In genomic region chr3:120300971-120301370, GRCh38 we compare ENCODE assay signal across 25 cellular contexts. TPM values are rescaled to one million over a fixed set of nuclear protein-coding genes. Genes with fewer than 3 reads are reported as not detected.
"Had no signal": no experiment of that assay in that cellular context is flagged by ENCODE, and none has a peak within 500 bp of the region (broad histone marks: within the 10 kb centered on the region; RNA-seq: fewer than 3 reads in every experiment).

No MANE protein-coding gene starts in this region.

- H3K27ac ChIP-seq: epithelial cell of prostate, neural progenitor cell, parathyroid adenoma, prostate gland, right atrium auricular region, skin epidermis, spleen, suprapubic skin, transverse colon, upper lobe of right lung, vagina had no signal

- H3K4me3 Mint-ChIP-seq: endodermal cell; immature natural killer cell; naive thymus-derived CD4-positive, alpha-beta T cell; nephron; neural progenitor cell; stimulated activated naive B cell treated with anti-CD40 and anti-IgM and Interleukin-4, amounts not matched to agents 10 μg/mL and 1 μg/mL and 100 μg/mL, for 72 hours; stimulated activated naive CD8-positive, alpha-beta T cell treated with anti-CD3 and anti-CD28 coated beads, Interleukin-15, amount 100 ng/mL, for 72 hours had no signal

- H3K36me3 ChIP-seq: neural progenitor cell, prostate gland, right atrium auricular region, spleen, suprapubic skin, transverse colon, upper lobe of right lung, vagina had no signal

- H3K4me2 ChIP-seq: neural progenitor cell had no signal

- H3K4me1 ChIP-seq: parathyroid adenoma, prostate gland, spleen, transverse colon had no signal

- H3K9me3 Mint-ChIP-seq: endodermal cell; immature natural killer cell; nephron; neural progenitor cell; stimulated activated naive B cell treated with anti-CD40 and anti-IgM and Interleukin-4, amounts not matched to agents 10 μg/mL and 1 μg/mL and 100 μg/mL, for 72 hours; stimulated activated naive CD8-positive, alpha-beta T cell treated with anti-CD3 and anti-CD28 coated beads, Interleukin-15, amount 100 ng/mL, for 72 hours had no signal

- H3K27ac Mint-ChIP-seq: endodermal cell; immature natural killer cell; naive thymus-derived CD4-positive, alpha-beta T cell; neural progenitor cell; stimulated activated naive B cell treated with anti-CD40 and anti-IgM and Interleukin-4, amounts not matched to agents 10 μg/mL and 1 μg/mL and 100 μg/mL, for 72 hours; stimulated activated naive CD8-positive, alpha-beta T cell treated with anti-CD3 and anti-CD28 coated beads, Interleukin-15, amount 100 ng/mL, for 72 hours had no signal

- H2AFZ ChIP-seq: parathyroid adenoma had no signal

- H3K27me3 ChIP-seq: neural progenitor cell, right atrium auricular region, spleen, suprapubic skin, transverse colon, upper lobe of right lung, vagina had no signal

- H3K9ac ChIP-seq: neural progenitor cell, parathyroid adenoma had no signal

- H3K36me3 Mint-ChIP-seq: immature natural killer cell; neural progenitor cell; stimulated activated naive B cell treated with anti-CD40 and anti-IgM and Interleukin-4, amounts not matched to agents 10 μg/mL and 1 μg/mL and 100 μg/mL, for 72 hours had no signal

- ATAC-seq: esophagus mucosa; naive thymus-derived CD4-positive, alpha-beta T cell; stimulated activated naive B cell treated with anti-CD40 and anti-IgM and Interleukin-4, amounts not matched to agents 10 μg/mL and 1 μg/mL and 100 μg/mL, for 72 hours; stimulated activated naive CD8-positive, alpha-beta T cell treated with anti-CD3 and anti-CD28 coated beads, Interleukin-15, amount 100 ng/mL, for 72 hours; upper lobe of right lung had no signal

- H3K79me2 ChIP-seq: parathyroid adenoma had no signal

- H3K9me3 ChIP-seq: prostate gland, right atrium auricular region, spleen, suprapubic skin, transverse colon, upper lobe of right lung, vagina had no signal

- H3K4me1 Mint-ChIP-seq: endodermal cell; immature natural killer cell; naive thymus-derived CD4-positive, alpha-beta T cell; nephron; stimulated activated naive B cell treated with anti-CD40 and anti-IgM and Interleukin-4, amounts not matched to agents 10 μg/mL and 1 μg/mL and 100 μg/mL, for 72 hours; stimulated activated naive CD8-positive, alpha-beta T cell treated with anti-CD3 and anti-CD28 coated beads, Interleukin-15, amount 100 ng/mL, for 72 hours had no signal

- H3K4me3 ChIP-seq: neural progenitor cell, prostate gland, right atrium auricular region, skin epidermis, spleen, suprapubic skin, transverse colon, upper lobe of right lung, vagina had no signal

- DNase-seq: cerebellar nuclear complex; effector CD8-positive, alpha-beta T cell; endodermal cell; hypothalamus; immature natural killer cell; mesendoderm; midbrain; naive thymus-derived CD4-positive, alpha-beta T cell; spleen; stimulated activated CD4-positive, alpha-beta T cell treated with anti-CD3 and anti-CD28 coated beads, Interleukin-4, amount 100 ng/mL, for 4 hours; stimulated activated naive B cell treated with anti-CD40 and anti-IgM and Interleukin-4, amounts not matched to agents 10 μg/mL and 1 μg/mL and 100 μg/mL, for 72 hours; stimulated activated naive CD8-positive, alpha-beta T cell treated with anti-CD3 and anti-CD28 coated beads, Interleukin-15, amount 100 ng/mL, for 72 hours; transverse colon; upper lobe of right lung had no signal

RNA-seq across cellular contexts. Expression of gene GPR156, which starts 15.9 kb away (rescaled TPM):
- total RNA-seq: lung microvascular endothelial cell, vagina had no signal
- polyA plus RNA-seq: immature natural killer cell; naive thymus-derived CD4-positive, alpha-beta T cell had no signal
